8 cellular contexts compared by ENCODE assay signal in genomic region chr17:75904749-75905521, GRCh38. TPM values are rescaled to one million over a fixed set of nuclear protein-coding genes. Genes with fewer than 3 reads are reported as not detected.
A peak's percentile ranks its signal among the peaks of the same experiment; 100 is the strongest.
DNase-seq lines count a peak whose midpoint lies in the region; ATAC-seq and TF ChIP-seq lines count a peak whose summit lies in the region.

MRPL38 (minus strand) TSS chr17:75904884; CDS start chr17:75904875, 9 bp downstream.

- H3K4ac ChIP-seq in mesendoderm (ENCODE audit: low read depth, low read length): peak within 1 kb of the TSS; percentile 64

- no peaks in the 10 kb centered on the region for H3K9me3 Mint-ChIP-seq in effector memory CD8-positive, alpha-beta T cell

- H3K18ac ChIP-seq in mesendoderm (ENCODE audit: low read length): peak within 1 kb of the TSS; percentile 65

- H3K4me1 ChIP-seq in mesendoderm (ENCODE audit: control insufficient read depth, low read depth, low read length): no peaks in the 10 kb centered on the region

- H3K4me1 Mint-ChIP-seq in effector memory CD8-positive, alpha-beta T cell (ENCODE audit: low read depth in 2 of 2): peaks cover 8 to 14% of the 10 kb centered on the region in 2 donors

- H3K27ac Mint-ChIP-seq in effector memory CD8-positive, alpha-beta T cell: peak within 1 kb of the TSS; percentile 91 to 92

- peak within 1 kb of the TSS; percentile 98 for H3K56ac ChIP-seq in mesendoderm (ENCODE audit: low read length)

- H2BK5ac ChIP-seq in mesendoderm (ENCODE audit: low read length): no peak within 1 kb of the TSS

- DNase-seq in COR-L47 (lab: John Stamatoyannopoulos, UW) (peak; percentile 94), GM20000 (ENCODE audit: low spot score) (peak; percentile 99), HT1080 (ENCODE audit: low read depth) (peak; percentile 96), NOMO-1 (lab: John Stamatoyannopoulos, UW; ENCODE audit: unreplicated experiment in 2 of 2) (peak; percentile 96), mesendoderm (peak; percentile 98)
- peak; percentile 85 for DNase-seq in activated CD8-positive, alpha-beta memory T cell treated with anti-CD3 and anti-CD28 coated beads for 4 hours (ENCODE audit: low read depth in 2 of 2)
- DNase-seq in effector memory CD8-positive, alpha-beta T cell: peak; percentile 90 to 96 (median 96)
- DNase-seq in stimulated activated CD8-positive, alpha-beta memory T cell treated with anti-CD3 and anti-CD28 coated beads, Interleukin-15, amount 100 ng/mL, for 1 hour (ENCODE audit: low read depth): peak; percentile 77

- H3K36me3 Mint-ChIP-seq in effector memory CD8-positive, alpha-beta T cell (ENCODE audit: insufficient read depth): peaks cover 31% of the 10 kb centered on the region

- H2BK120ac ChIP-seq in mesendoderm (ENCODE audit: low read depth, low read length): no peak within 1 kb of the TSS

- H3K4me2 ChIP-seq in mesendoderm (ENCODE audit: low read length): peak within 1 kb of the TSS; percentile 89

- H3K9ac ChIP-seq in mesendoderm (ENCODE audit: low read length): peak within 1 kb of the TSS; percentile 83

- no peak within 1 kb of the TSS for H4K8ac ChIP-seq in mesendoderm (ENCODE audit: low read depth, low read length)

- peaks cover 5% of the 10 kb centered on the region for H3K79me2 ChIP-seq in mesendoderm (ENCODE audit: control insufficient read depth, insufficient read depth, low read length)

- H3K79me1 ChIP-seq in mesendoderm (ENCODE audit: low read length): peaks cover 2% of the 10 kb centered on the region

- no peak within 1 kb of the TSS for H2AK5ac ChIP-seq in mesendoderm (ENCODE audit: low read length)

- peak; percentile 79 for TF ChIP-seq CTCF in GM20000 (IDR thresholded peaks at IDR 0.05; ENCODE audit: extremely low read depth, missing control alignments)

- H3K23ac ChIP-seq in mesendoderm (ENCODE audit: low read length): no peak within 1 kb of the TSS

- no peaks in the 10 kb centered on the region for H3K27me3 Mint-ChIP-seq in effector memory CD8-positive, alpha-beta T cell

- no peak within 1 kb of the TSS for H4K5ac ChIP-seq in mesendoderm (ENCODE audit: low read length)

- no peaks in the 10 kb centered on the region for H3K27me3 ChIP-seq in mesendoderm (ENCODE audit: insufficient read depth, low read length, poor library complexity)

- peak within 1 kb of the TSS; percentile 77 for H3K27ac ChIP-seq in mesendoderm (ENCODE audit: low read depth, low read length)

- H3K4me3 Mint-ChIP-seq in effector memory CD8-positive, alpha-beta T cell: peak within 1 kb of the TSS; percentile 88 to 90

- peak; percentile 97 for ATAC-seq in effector memory CD8-positive, alpha-beta T cell (replicated peaks)

- H3K4me3 ChIP-seq in mesendoderm (ENCODE audit: low read length): peak within 1 kb of the TSS; percentile 95

- WGBS in mesendoderm (ENCODE audit: extremely low coverage, insufficient coverage, low lambda C conversion rate): no CpG with 5 or more reads among the region's 69 CpGs

- H3K36me3 ChIP-seq in mesendoderm (ENCODE audit: control insufficient read depth, insufficient read depth, low read length): peaks cover 9% of the 10 kb centered on the region

- no peak within 1 kb of the TSS for H2BK15ac ChIP-seq in mesendoderm (replicated peaks; ENCODE audit: low read depth)

RNA-seq across cellular contexts. Expression of gene MRPL38, which starts in this region (rescaled TPM):
- 63.8 and 66.9 TPM in 2 replicates for total RNA-seq in HT1080 (2014; rRNA removed; shearing (Covaris generic))
- polyA plus RNA-seq in HT1080 (2015; cell fraction: cytosol; rRNA removed): 50.0 and 64.5 TPM in 2 replicates
- polyA plus RNA-seq in HT1080 (2015; cell fraction: nucleus; rRNA removed): 120 and 123 TPM in 2 replicates
- polyA plus RNA-seq in mesendoderm (2013, experiment 1 of 2): 67.5 TPM
- polyA plus RNA-seq in mesendoderm (2013, experiment 2 of 2): 68.9 TPM

Comparison
In these comparisons a context has a peak if more than half of its experiments do, and no peak if none do; other contexts are left out.
1. Peak in every context shown above with its lines: DNase-seq, ATAC-seq, H3K4me3 ChIP-seq and H3K27ac ChIP-seq.